ENCODE assay signal across 9 cellular contexts in the genomic region with DNA sequence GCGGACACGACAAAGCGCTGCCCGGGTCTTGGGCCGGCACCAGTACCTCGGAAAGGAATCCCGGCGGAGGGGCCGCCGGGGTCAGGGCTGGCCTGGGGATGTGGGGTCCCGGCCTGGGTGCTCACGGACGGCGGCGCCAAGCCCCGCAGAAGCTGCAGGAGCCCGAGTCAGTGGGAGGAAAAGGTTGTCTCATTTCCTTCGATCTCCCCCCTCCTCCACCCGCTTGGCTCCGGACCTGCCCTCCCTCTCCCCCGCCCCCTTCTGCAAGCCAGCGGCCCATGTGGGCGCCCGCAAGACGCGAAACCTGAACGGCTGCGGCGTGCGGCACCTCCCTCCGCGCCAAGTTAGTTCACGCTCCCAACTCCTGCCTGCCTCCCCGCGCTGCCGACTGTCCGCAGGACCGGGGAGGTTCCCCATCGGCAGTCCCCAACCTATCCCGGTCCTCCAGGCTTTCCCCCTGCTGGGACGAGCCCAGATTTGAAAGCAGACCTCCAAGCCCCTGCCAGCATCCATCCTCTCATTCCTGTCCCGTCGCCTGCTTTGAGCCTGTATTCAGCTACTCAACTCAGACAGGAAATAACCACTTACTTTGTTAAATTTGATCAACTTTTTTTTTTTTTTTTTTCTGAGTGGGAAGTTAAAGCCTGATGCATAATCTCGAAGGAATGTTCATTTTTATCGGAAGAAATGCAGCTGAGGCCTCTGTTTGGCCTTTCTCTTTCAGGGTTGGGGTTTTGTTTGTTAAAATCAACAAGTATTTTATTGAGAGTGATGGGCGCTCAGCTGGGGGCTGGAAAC. TPM values are rescaled to one million over a fixed set of nuclear protein-coding genes. Genes with fewer than 3 reads are reported as not detected.
DNase-seq lines count a peak whose midpoint lies in the region; ATAC-seq and TF ChIP-seq lines count a peak whose summit lies in the region.
"Had no signal": no experiment of that assay in that cellular context is flagged by ENCODE, and none has a peak within 500 bp of the region (broad histone marks: within the 10 kb centered on the region; RNA-seq: fewer than 3 reads in every experiment).

Gene EVA1A (minus strand): TSS at position 172 of the 798 bp plus-strand sequence. CDS start 42,799 bp downstream, outside the sequence.

- peaks cover 20 to 29% (median 24%) of the 10 kb centered on the region in 11 experiments; a peak in 20 of 22 replicates for H3K27me3 ChIP-seq in BLaER1 treated with 17β-estradiol and CSF1 and Interleukin-3, amounts not matched to agents 10 nM and 100 nM
- H3K27me3 ChIP-seq in NT2/D1 (ENCODE audit: insufficient read depth, insufficient read length) (peaks cover 17% of the 10 kb centered on the region), suprapubic skin (peaks cover 10% of the 10 kb centered on the region)

- H3K4me3 ChIP-seq in BLaER1 treated with 17β-estradiol and CSF1 and Interleukin-3, amounts not matched to agents 10 nM and 100 nM: peak within 1 kb of the TSS; percentile 42 to 73 (median 63)
- peak within 1 kb of the TSS; percentile 54 for H3K4me3 ChIP-seq in NT2/D1 (ENCODE audit: insufficient read length, low read depth)
- H3K4me3 ChIP-seq in coronary artery: peak within 1 kb of the TSS; percentile 72
- H3K4me3 ChIP-seq in suprapubic skin: peak within 1 kb of the TSS; percentile 62

- peak within 1 kb of the TSS in 8 of 11 experiments; percentile 37 to 68 (median 52); a peak in 16 of 22 replicates for H3K9ac ChIP-seq in BLaER1 treated with 17β-estradiol and CSF1 and Interleukin-3, amounts not matched to agents 10 nM and 100 nM
- peak within 1 kb of the TSS; percentile 73 for H3K9ac ChIP-seq in NT2/D1 (ENCODE audit: insufficient read length, low read depth)

- H3K36me3 ChIP-seq in BLaER1 treated with 17β-estradiol and CSF1 and Interleukin-3, amounts not matched to agents 10 nM and 100 nM: no peaks in the 10 kb centered on the region
- H3K36me3 ChIP-seq in NT2/D1 (ENCODE audit: insufficient read depth, insufficient read length, low read length) (no peaks in the 10 kb centered on the region), suprapubic skin (no peaks in the 10 kb centered on the region)

- no peak for TF ChIP-seq POLR2A in suprapubic skin (IDR thresholded peaks at IDR 0.05)

- H3K27ac ChIP-seq in BLaER1 treated with 17β-estradiol and CSF1 and Interleukin-3, amounts not matched to agents 10 nM and 100 nM: peak within 1 kb of the TSS in 1 of 11 experiments; percentile 10; a peak in 1 of 22 replicates
- H3K27ac ChIP-seq in coronary artery (no peak within 1 kb of the TSS), suprapubic skin (peak within 1 kb of the TSS; percentile 77)

- ATAC-seq in left lobe of liver (peak; percentile 82), HG03025 (IDR thresholded peaks at IDR 0.05; ENCODE audit: low FRiP score, unreplicated experiment) (no peak)

- peaks cover 0 to 19% (median 7%) of the 10 kb centered on the region in 10 experiments; a peak in 12 of 20 replicates for H3K4me1 ChIP-seq in BLaER1 treated with 17β-estradiol and CSF1 and Interleukin-3, amounts not matched to agents 10 nM and 100 nM
- no peaks in the 10 kb centered on the region for H3K4me1 ChIP-seq in NT2/D1 (ENCODE audit: insufficient read depth, insufficient read length)
- H3K4me1 ChIP-seq in suprapubic skin: peaks cover 15% of the 10 kb centered on the region

- TF ChIP-seq CTCF in GM20000 (IDR thresholded peaks at IDR 0.05; ENCODE audit: extremely low read depth, missing control alignments) (no peak), coronary artery (IDR thresholded peaks at IDR 0.05) (no peak), suprapubic skin (IDR thresholded peaks at IDR 0.05) (no peak)

- H3K4me2 ChIP-seq in BLaER1 treated with 17β-estradiol and CSF1 and Interleukin-3, amounts not matched to agents 10 nM and 100 nM: peak within 1 kb of the TSS; percentile 81 to 92 (median 86)

- DNase-seq in GM20000 (ENCODE audit: low spot score) (peak; percentile 47), NT2/D1 (ENCODE audit: low read depth, low spot score) (peak; percentile 48), coronary artery (ENCODE audit: low spot score) (no peak), left lobe of liver (ENCODE audit: low spot score) (peak; percentile 75), suprapubic skin (ENCODE audit: low spot score in 2 of 2) (no peak)
- no peak for DNase-seq in effector CD4-positive, alpha-beta T cell

- TF ChIP-seq EP300 in suprapubic skin (IDR thresholded peaks at IDR 0.05): no peak

- 0 out of 22 replicates have a peak, but pooled peaks cover 0 to 3% (median 0%) of the 10 kb centered on the region in 11 experiments for H3K9me3 ChIP-seq in BLaER1 treated with 17β-estradiol and CSF1 and Interleukin-3, amounts not matched to agents 10 nM and 100 nM (replicated peaks in 1 of 11)
- H3K9me3 ChIP-seq in NT2/D1 (ENCODE audit: insufficient read depth, low read length) (no peaks in the 10 kb centered on the region), suprapubic skin (no peaks in the 10 kb centered on the region)

- H4K20me1 ChIP-seq in BLaER1 treated with 17β-estradiol and CSF1 and Interleukin-3, amounts not matched to agents 10 nM and 100 nM: no peaks in the 10 kb centered on the region

- 3% methylated on average over 29 of the region's 46 CpGs for WGBS in suprapubic skin

RNA-seq across cellular contexts. Expression of gene EVA1A, which starts in this region (rescaled TPM):
- total RNA-seq in left lobe of liver: 84.3 TPM
- total RNA-seq in suprapubic skin: 10 to 100 TPM in 1 of 4 donors, 1 to 10 TPM in 3; 5.7 to 11.4 (median 7.9) TPM
- total RNA-seq: NCI-H460 had no signal

Comparison
In these comparisons a context has a peak if more than half of its experiments do, and no peak if none do; other contexts are left out.
1. DNase-seq: peak in GM20000 (single experiment), NT2/D1 (single experiment) and left lobe of liver (single experiment); none in coronary artery (single experiment), suprapubic skin (0 of 2) and effector CD4-positive, alpha-beta T cell (single experiment).
2. Peak in every context shown above with its lines, with median percentiles within 50 percentile points of each other: H3K4me3 ChIP-seq.